ENCODE assay signal across 9 cellular contexts in the genomic region with DNA sequence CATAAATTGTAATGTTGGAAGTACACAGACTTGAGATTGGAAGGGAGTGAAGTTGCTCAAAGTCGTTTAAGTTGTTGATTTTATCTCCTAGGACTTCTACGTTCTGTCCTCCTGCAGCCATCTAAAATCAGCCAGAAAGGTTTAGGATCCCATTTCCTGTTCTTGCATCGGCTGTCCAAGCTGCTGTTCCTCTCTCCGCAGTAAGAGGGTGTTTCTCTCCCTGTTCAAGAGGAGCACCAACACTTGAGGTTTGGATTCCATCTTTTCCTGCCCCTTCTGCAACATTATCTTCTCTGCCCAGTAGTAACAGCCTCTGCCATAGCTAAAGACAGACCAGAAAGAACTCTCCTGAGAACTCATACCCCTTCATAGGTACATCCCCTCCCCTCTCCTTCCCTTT.
DNase-seq lines count a peak whose midpoint lies in the region; ATAC-seq and TF ChIP-seq lines count a peak whose summit lies in the region.
"Had no signal": no experiment of that assay in that cellular context is flagged by ENCODE, and none has a peak within 500 bp of the region (broad histone marks: within the 10 kb centered on the region; RNA-seq: fewer than 3 reads in every experiment).

No MANE protein-coding gene starts in this region.

- peaks cover 0 to 3% (median 0%) of the 10 kb centered on the region in 4 donors for H3K4me1 ChIP-seq in right lobe of liver

- no peaks in the 10 kb centered on the region for H3K27me3 ChIP-seq in right lobe of liver
- H3K27me3 ChIP-seq: ovary had no signal

- TF ChIP-seq CTCF in AG09319 (IDR thresholded peaks at IDR 0.05; ENCODE audit: low read depth, low read length) (peak; percentile 33), LNCaP clone FGC (IDR thresholded peaks at IDR 0.05; ENCODE audit: control insufficient read depth, extremely low read depth, insufficient read depth) (peak; percentile 46; the same call in 1 of the 2 replicates), right lobe of liver (IDR thresholded peaks at IDR 0.05) (peak; percentile 26 to 41 (median 33))

- peak; percentile 47 to 66 (median 64) for ATAC-seq in right lobe of liver
- ATAC-seq in HG03571 (IDR thresholded peaks at IDR 0.05; ENCODE audit: unreplicated experiment) = no peak

- DNase-seq in AG09319 (ENCODE audit: extremely low read depth, low read depth) (no peak), LNCaP clone FGC (ENCODE audit: low read depth) (no peak), cerebellum (ENCODE audit: low spot score) (peak; percentile 36), right lobe of liver (no peak), NCI-H1105 (lab: John Stamatoyannopoulos, UW) (no peak), substantia nigra (lab: John Stamatoyannopoulos, UW) (no peak)
- DNase-seq in stimulated activated naive CD4-positive, alpha-beta T cell (lab: John Stamatoyannopoulos, UW) = no peak
- DNase-seq: ovary had no signal

- no peak overlapping the region for H3K4me3 ChIP-seq in LNCaP clone FGC (ENCODE audit: low read depth, low read length)
- no peak overlapping the region for H3K4me3 ChIP-seq in right lobe of liver
- H3K4me3 ChIP-seq: ovary had no signal

- H3K27ac ChIP-seq in right lobe of liver (no peak overlapping the region), substantia nigra (ENCODE audit: low read depth, low read length, poor library complexity, severe bottlenecking) (no peak overlapping the region)
- H3K27ac ChIP-seq: ovary had no signal

- no peaks in the 10 kb centered on the region for H3K36me3 ChIP-seq in right lobe of liver
- H3K36me3 ChIP-seq: ovary had no signal

- WGBS in right lobe of liver (ENCODE audit: insufficient coverage, low coverage, low lambda C conversion rate, missing lambda C conversion rate) = 29% methylated on average over 4 of the region's 4 CpGs

- TF ChIP-seq POLR2A in right lobe of liver (IDR thresholded peaks at IDR 0.05) = no peak

- intact Hi-C loops in right lobe of liver (cut with DNase I) = no loop called here

- H3K9me3 ChIP-seq in right lobe of liver = no peaks in the 10 kb centered on the region
- H3K9me3 ChIP-seq: ovary had no signal
